ENCODE assay signal across 1 cellular context in genomic region chr17:6749519-6749918, GRCh38.
TF ChIP-seq lines count a peak whose summit lies in the region.

No MANE protein-coding gene starts in this region.

TF ChIP-seq in GM23338, 12 proteins besides CTCF, POLR2A, EP300 and RAD21 (continued from another document):
- TF ChIP-seq EZH2phosphoT487 (IDR thresholded peaks at IDR 0.05; ENCODE audit: unreplicated experiment) (no peak), ZNF462 (CRISPR knock-in tag; IDR thresholded peaks at IDR 0.05) (no peak)
